ENCODE assay signal across 23 cellular contexts in genomic region chr4:5891563-5892320, GRCh38. TPM values are rescaled to one million over a fixed set of nuclear protein-coding genes. Genes with fewer than 3 reads are reported as not detected.
DNase-seq lines count a peak whose midpoint lies in the region; ATAC-seq, FAIRE-seq and TF ChIP-seq lines count a peak whose summit lies in the region.
"Had no signal": no experiment of that assay in that cellular context is flagged by ENCODE, and none has a peak within 500 bp of the region (broad histone marks: within the 10 kb centered on the region; RNA-seq: fewer than 3 reads in every experiment).

No MANE protein-coding gene starts in this region.

- peaks cover 59% of the 10 kb centered on the region for H3K27me3 Mint-ChIP-seq in astrocyte (ENCODE audit: low read depth, unreplicated experiment)

- peaks cover 6% of the 10 kb centered on the region for H3K36me3 Mint-ChIP-seq in astrocyte (ENCODE audit: low read depth, unreplicated experiment)
- H3K36me3 Mint-ChIP-seq: activated CD4-positive, alpha-beta memory T cell treated with anti-CD3 and anti-CD28 coated beads for 36 hours; activated naive CD4-positive, alpha-beta T cell treated with anti-CD3 and anti-CD28 coated beads, Interleukin-2, amount 10 ng/mL, durations not matched to agents 7 days and 5 days had no signal

- peaks cover 4% of the 10 kb centered on the region for H3K4me1 Mint-ChIP-seq in astrocyte (ENCODE audit: low read depth, unreplicated experiment)

- ATAC-seq in HG03571 (IDR thresholded peaks at IDR 0.05; ENCODE audit: unreplicated experiment): no peak
- no peak for ATAC-seq in HG02938 (IDR thresholded peaks at IDR 0.05; ENCODE audit: unreplicated experiment)
- ATAC-seq: gastroesophageal sphincter, lower lobe of right lung had no signal

- 12 to 13% methylated on average over 19 to 29 of the region's 34 CpGs for WGBS in thyroid gland, 2 donors

- H2AFZ ChIP-seq in astrocyte (ENCODE audit: low read depth, low read length): no peak overlapping the region
- H2AFZ ChIP-seq in neural cell (ENCODE audit: low read depth, low read length): no peak overlapping the region

- H3K36me3 ChIP-seq in astrocyte (ENCODE audit: insufficient read depth, low read length) (no peaks in the 10 kb centered on the region), neural cell (ENCODE audit: insufficient read depth, low read length) (no peaks in the 10 kb centered on the region), thyroid gland (no peaks in the 10 kb centered on the region)
- H3K36me3 ChIP-seq: brain microvascular endothelial cell, gastroesophageal sphincter, lower lobe of right lung, Peyer's patch, tibial nerve had no signal

- intact Hi-C loops in thyroid gland (cut with DNase I): no loop called here

- peaks cover 7% of the 10 kb centered on the region for H4K20me1 ChIP-seq in astrocyte (ENCODE audit: insufficient read depth, low read length)
- H4K20me1 ChIP-seq in neural cell (ENCODE audit: insufficient read depth): peaks cover 1% of the 10 kb centered on the region

- TF ChIP-seq POLR2A in thyroid gland (IDR thresholded peaks at IDR 0.05): no peak

- H3K9me3 ChIP-seq in astrocyte (ENCODE audit: insufficient read depth, low read depth, low read length) (no peaks in the 10 kb centered on the region), neural cell (ENCODE audit: low read length) (no peaks in the 10 kb centered on the region), thyroid gland (no peaks in the 10 kb centered on the region)
- H3K9me3 ChIP-seq: lower lobe of right lung, Peyer's patch had no signal

- FAIRE-seq in astrocyte (lab: Jason Lieb, UNC): no peak
- FAIRE-seq: GM19239 had no signal

- TF ChIP-seq CTCF in astrocyte (IDR thresholded peaks at IDR 0.05; ENCODE audit: insufficient read depth, low read depth, low read length): no peak
- TF ChIP-seq CTCF in neural cell (IDR thresholded peaks at IDR 0.05; ENCODE audit: poor library complexity, severe bottlenecking): no peak
- TF ChIP-seq CTCF in thyroid gland (IDR thresholded peaks at IDR 0.05): no peak

- no peaks in the 10 kb centered on the region for H3F3A ChIP-seq in neural cell (ENCODE audit: insufficient read depth, low read length, poor library complexity, severe bottlenecking)

- H3K4me2 ChIP-seq in astrocyte (ENCODE audit: low read length) (peak overlapping the region; percentile 3), neural cell (ENCODE audit: low read length) (peak overlapping the region; percentile 81)

- H3K9me2 ChIP-seq in neural cell (ENCODE audit: insufficient read depth, low read length): no peaks in the 10 kb centered on the region

- no peak overlapping the region for H3K4me3 ChIP-seq in astrocyte (ENCODE audit: insufficient read depth, low read depth, low read length)
- H3K4me3 ChIP-seq in neural cell (ENCODE audit: low read length): peak overlapping the region; percentile 87
- H3K4me3 ChIP-seq in thyroid gland (replicated peaks in 1 of 3): no peak overlapping the region
- H3K4me3 ChIP-seq: lower lobe of right lung, Peyer's patch, tibial nerve had no signal

- H3K79me2 ChIP-seq in astrocyte (ENCODE audit: insufficient read depth, low read length) (peaks cover 7% of the 10 kb centered on the region), neural cell (replicated peaks; ENCODE audit: insufficient read depth, low read length) (peaks cover 51% of the 10 kb centered on the region)

- DNase-seq in NCI-H1092 treated with DMSO at 0.1 percent for 48 hours (lab: John Stamatoyannopoulos, UW) (peak; percentile 58), NCI-H1092 (lab: John Stamatoyannopoulos, UW) (no peak), ELF-1 (ENCODE audit: low read depth, low spot score) (peak; percentile 12), astrocyte (ENCODE audit: low read depth) (no peak), thyroid gland (no peak)
- DNase-seq: activated T-cell treated with anti-CD3 and anti-CD28 coated beads, Interleukin-2, amount 50 U/mL, for 1 hour; immature natural killer cell; lower lobe of right lung; NCI-H2029; NCI-H774; Peyer's patch; stimulated activated naive CD4-positive, alpha-beta T cell had no signal

- no peak overlapping the region for H3K9ac ChIP-seq in astrocyte (ENCODE audit: low read length)
- H3K9ac ChIP-seq in neural cell (ENCODE audit: low read length): peak overlapping the region; percentile 97

- no peak for TF ChIP-seq EP300 in neural cell (conservative IDR thresholded peaks at IDR 0.05; ENCODE audit: poor library complexity, severe bottlenecking)

- peaks cover 5% of the 10 kb centered on the region for H3K9me3 Mint-ChIP-seq in astrocyte (ENCODE audit: unreplicated experiment)
- H3K9me3 Mint-ChIP-seq: activated CD4-positive, alpha-beta memory T cell treated with anti-CD3 and anti-CD28 coated beads for 36 hours; activated naive CD4-positive, alpha-beta T cell treated with anti-CD3 and anti-CD28 coated beads, Interleukin-2, amount 10 ng/mL, durations not matched to agents 7 days and 5 days had no signal

- H3K27me3 ChIP-seq in astrocyte (ENCODE audit: insufficient read depth, low read length): peaks cover 62% of the 10 kb centered on the region
- no peaks in the 10 kb centered on the region for H3K27me3 ChIP-seq in neural cell (ENCODE audit: insufficient read depth, low read depth, low read length)
- H3K27me3 ChIP-seq in thyroid gland: peaks cover 30% of the 10 kb centered on the region

- H3K4me1 ChIP-seq in astrocyte (ENCODE audit: insufficient read depth, low read length) (peaks cover 10% of the 10 kb centered on the region), thyroid gland (peaks cover 10 to 11% of the 10 kb centered on the region in 2 donors)

- peak overlapping the region; percentile 54 for H3K4me3 Mint-ChIP-seq in astrocyte (ENCODE audit: unreplicated experiment)
- H3K4me3 Mint-ChIP-seq: activated CD4-positive, alpha-beta memory T cell treated with anti-CD3 and anti-CD28 coated beads for 36 hours; activated naive CD4-positive, alpha-beta T cell treated with anti-CD3 and anti-CD28 coated beads, Interleukin-2, amount 10 ng/mL, durations not matched to agents 7 days and 5 days; immature natural killer cell had no signal

- H3K27ac ChIP-seq in astrocyte (ENCODE audit: low read depth, low read length) (no peak overlapping the region), neural cell (ENCODE audit: low read length) (peak overlapping the region; percentile 95), thyroid gland (no peak overlapping the region)
- H3K27ac ChIP-seq: brain microvascular endothelial cell, C4-2B, gastroesophageal sphincter, lower lobe of right lung, Peyer's patch, tibial nerve had no signal

- no peak for TF ChIP-seq RAD21 in neural cell (conservative IDR thresholded peaks at IDR 0.05)

- H3K27ac Mint-ChIP-seq in astrocyte (ENCODE audit: unreplicated experiment): no peak overlapping the region
- H3K27ac Mint-ChIP-seq: activated CD4-positive, alpha-beta memory T cell treated with anti-CD3 and anti-CD28 coated beads for 36 hours; activated naive CD4-positive, alpha-beta T cell treated with anti-CD3 and anti-CD28 coated beads, Interleukin-2, amount 10 ng/mL, durations not matched to agents 7 days and 5 days; immature natural killer cell had no signal

TF ChIP-seq in neural cell, 6 proteins besides CTCF, POLR2A, EP300 and RAD21:
- TF ChIP-seq SMC3 (conservative IDR thresholded peaks at IDR 0.05; ENCODE audit: poor library complexity) (no peak), TAF1 (IDR thresholded peaks at IDR 0.05; ENCODE audit: low read depth) (no peak), POLR2AphosphoS5 (IDR thresholded peaks at IDR 0.05) (no peak), EZH2 (IDR thresholded peaks at IDR 0.05; ENCODE audit: borderline replicate concordance, insufficient read depth, low read length, poor library complexity, severe bottlenecking) (no peak), REST (IDR thresholded peaks at IDR 0.05; ENCODE audit: borderline replicate concordance) (no peak), MXI1 (conservative IDR thresholded peaks at IDR 0.05; ENCODE audit: poor library complexity, severe bottlenecking) (no peak)

RNA-seq across cellular contexts. Expression of gene CRMP1, which starts 1.1 kb away (rescaled TPM):
- total RNA-seq in astrocyte: 59.6 and 67.4 TPM in 2 replicates
- polyA plus RNA-seq in neural cell: 642 and 752 TPM in 2 replicates
- 709 and 726 TPM in 2 replicates for polyA minus RNA-seq in neural cell
- total RNA-seq in thyroid gland: 1 to 10 TPM in 1 of 4 donors, under 1 TPM in 2, not detected in 1; 0.63 to 3.0 (median 0.81) TPM
- total RNA-seq: activated CD4-positive, alpha-beta memory T cell treated with anti-CD3 and anti-CD28 coated beads for 36 hours; MCF 10A had no signal
- polyA plus RNA-seq: immature natural killer cell had no signal

Comparison
In these comparisons a context has a peak if more than half of its experiments do, and no peak if none do; other contexts are left out.
1. DNase-seq: peak in NCI-H1092 treated with DMSO at 0.1 percent for 48 hours (single experiment) and ELF-1 (single experiment); none in NCI-H1092 (single experiment), astrocyte (single experiment) and thyroid gland (0 of 2).
2. RNA of gene CRMP1, which starts 1.1 kb away (total RNA-seq): 59.6 to 67.4 TPM in astrocyte; 0.63 to 3.0 TPM in thyroid gland; every median in the first group is over 10 times any median in the second.